Comparison of ENCODE assay signal across 18 cellular contexts in genomic region chr13:109862627-109863026, GRCh38.
DNase-seq lines count a peak whose midpoint lies in the region; ATAC-seq and TF ChIP-seq lines count a peak whose summit lies in the region.
"Had no signal": no experiment of that assay in that cellular context is flagged by ENCODE, and none has a peak within 500 bp of the region (broad histone marks: within the 10 kb centered on the region; RNA-seq: fewer than 3 reads in every experiment).

No MANE protein-coding gene starts in this region.

- no peaks in the 10 kb centered on the region for H3K9me3 ChIP-seq in IMR-90 (ENCODE audit: control insufficient read depth, insufficient read depth, low read length)
- no peaks in the 10 kb centered on the region for H3K9me3 ChIP-seq in body of pancreas
- H3K9me3 ChIP-seq: adrenal gland, gastrocnemius medialis, prostate gland, thoracic aorta had no signal

- no peaks in the 10 kb centered on the region for H4K20me1 ChIP-seq in IMR-90 (ENCODE audit: insufficient read depth, low read length)

- no peak overlapping the region for H3K14ac ChIP-seq in IMR-90 (replicated peaks; ENCODE audit: low read depth, low read length)

- no peak for DNase-seq in Calu3
- peak; percentile 80 for DNase-seq in IMR-90
- DNase-seq in amniotic epithelial cell (ENCODE audit: low read depth) = peak; percentile 89
- peak; percentile 86 for DNase-seq in iris pigment epithelial cell (ENCODE audit: low read depth)
- no peak for DNase-seq in stimulated activated CD8-positive, alpha-beta memory T cell treated with anti-CD3 and anti-CD28 coated beads, Interleukin-4, amount 100 ng/mL, for 48 hours
- no peak for DNase-seq in AG08395 (ENCODE audit: low spot score)
- no peak for DNase-seq in body of pancreas
- DNase-seq: activated CD4-positive, alpha-beta T cell treated with anti-CD3 and anti-CD28 coated beads, Interleukin-2, amount 10 ng/mL, durations not matched to agents 7 days and 5 days; activated T-cell treated with anti-CD3 and anti-CD28 coated beads, Interleukin-2, amount 50 U/mL, for 24 hours; adrenal gland; dermis blood vessel endothelial cell; gastrocnemius medialis; NCI-H1048; T-helper 17 cell had no signal

- H3K23ac ChIP-seq in IMR-90 (ENCODE audit: low read depth, low read length) = no peak overlapping the region

- H3K9me1 ChIP-seq in IMR-90 (ENCODE audit: insufficient read depth, low read length) = no peaks in the 10 kb centered on the region

- no peak for TF ChIP-seq CTCF in Calu3 (IDR thresholded peaks at IDR 0.05; ENCODE audit: unreplicated experiment)
- no peak for TF ChIP-seq CTCF in IMR-90 (conservative IDR thresholded peaks at IDR 0.05; ENCODE audit: low read depth, low read length)
- no peak for TF ChIP-seq CTCF in body of pancreas (IDR thresholded peaks at IDR 0.05)

- no peak overlapping the region for H2BK15ac ChIP-seq in IMR-90 (ENCODE audit: low read depth, low read length)

- no CpG with 5 or more reads among the region's 2 CpGs for WGBS in IMR-90 (ENCODE audit: extremely low coverage in 2 of 2, insufficient read length in 1 of 2), 2 experiments
- whole genome bisulfite sequencing in body of pancreas, 2 donors = 46 to 51% methylated on average over 2 of the region's 2 CpGs

- no peak overlapping the region for H2BK20ac ChIP-seq in IMR-90 (ENCODE audit: low read depth, low read length)

- POLR2A ChIA-PET in IMR-90 (lab: Charles Lee; ENCODE audit: unreplicated experiment) = no interaction called here

- no peak overlapping the region for H4K91ac ChIP-seq in IMR-90 (ENCODE audit: insufficient read depth, low read depth, low read length)

- H2BK120ac ChIP-seq in IMR-90 (ENCODE audit: low read depth, low read length) = no peak overlapping the region

- in situ Hi-C loops in IMR-90 (cut with MboI; ENCODE audit: low sequenced_read_pairs) = no loop called here

- H3K27ac ChIP-seq in IMR-90 (ENCODE audit: insufficient read depth, low read length) = no peak overlapping the region
- H3K27ac ChIP-seq in body of pancreas = no peak overlapping the region
- H3K27ac ChIP-seq: gastrocnemius medialis, prostate gland, thoracic aorta had no signal

- ATAC-seq in IMR-90 (ENCODE audit: low read depth) (peak; percentile 95), HG02623 (IDR thresholded peaks at IDR 0.05; ENCODE audit: unreplicated experiment) (no peak), body of pancreas (no peak)
- ATAC-seq: gastrocnemius medialis, Panc1, T-helper 17 cell had no signal

- no peaks in the 10 kb centered on the region for H3K9me3 Mint-ChIP-seq in Calu3 (ENCODE audit: low read depth, unreplicated experiment)
- H3K9me3 Mint-ChIP-seq: activated CD4-positive, alpha-beta T cell treated with anti-CD3 and anti-CD28 coated beads, Interleukin-2, amount 10 ng/mL, durations not matched to agents 7 days and 5 days; activated T-cell treated with anti-CD3 and anti-CD28 coated beads, Interleukin-2, amount 50 U/mL, for 24 hours had no signal

- H3K4ac ChIP-seq in IMR-90 (ENCODE audit: low read depth, low read length) = no peak overlapping the region

- peaks cover 27% of the 10 kb centered on the region for H3K4me1 Mint-ChIP-seq in Calu3 (ENCODE audit: low read depth, unreplicated experiment)
- H3K4me1 Mint-ChIP-seq: activated CD4-positive, alpha-beta T cell treated with anti-CD3 and anti-CD28 coated beads, Interleukin-2, amount 10 ng/mL, durations not matched to agents 7 days and 5 days; T-helper 17 cell had no signal

- H4K8ac ChIP-seq in IMR-90 (ENCODE audit: low read depth in 2 of 2, low read length in 2 of 2) = no peak overlapping the region

- H2AK5ac ChIP-seq in IMR-90 (ENCODE audit: low read depth, low read length) = no peak overlapping the region

- no TSS peak for BruUV-seq in Calu3 (replicated peaks; lab: Mats Ljungman, UMichigan)
- no TSS peak for BruUV-seq in IMR-90 (replicated peaks; lab: Mats Ljungman, UMichigan)

- TF ChIP-seq POLR2A in IMR-90 (IDR thresholded peaks at IDR 0.05; ENCODE audit: low read depth, low read length) = no peak
- no peak for TF ChIP-seq POLR2A in body of pancreas (IDR thresholded peaks at IDR 0.05)

- CTCF ChIA-PET in Calu3 (lab: Charles Lee) = interaction anchor here (0.5 kb wide), 1 partner anchor 183 kb away, joined by 4 read pairs; no protein-coding TSS in a partner anchor
- CTCF ChIA-PET in IMR-90 (lab: Yijun Ruan, JAX) = interaction anchor here (0.6 to 0.8 kb wide), 2 partner anchors 11 to 1062 kb away, joined by 3 read pairs; no protein-coding TSS in a partner anchor

- peak overlapping the region; percentile 10; the same call in 1 of the 2 replicates for H3K4me2 ChIP-seq in IMR-90 (ENCODE audit: low read depth, low read length)

- no peak overlapping the region for H4K5ac ChIP-seq in IMR-90 (ENCODE audit: low read depth, low read length)

- H3K4me1 ChIP-seq in IMR-90 (ENCODE audit: control insufficient read depth, insufficient read depth, low read length) (peaks cover 8% of the 10 kb centered on the region), body of pancreas (peaks cover 2% of the 10 kb centered on the region)
- H3K4me1 ChIP-seq: prostate gland had no signal

- H3K27me3 Mint-ChIP-seq in Calu3 (ENCODE audit: unreplicated experiment) = no peaks in the 10 kb centered on the region

- no peak overlapping the region for H3K9ac ChIP-seq in IMR-90 (ENCODE audit: low read depth, low read length)

- H3K36me3 ChIP-seq in IMR-90 (ENCODE audit: control insufficient read depth, insufficient read depth, low read length) (no peaks in the 10 kb centered on the region), body of pancreas (replicated peaks in 1 of 2; ENCODE audit: insufficient read depth in 1 of 2, low read depth in 2 of 2) (no peaks in the 10 kb centered on the region)
- H3K36me3 ChIP-seq: adrenal gland, gastrocnemius medialis, prostate gland, thoracic aorta had no signal

- no peak overlapping the region for H3K18ac ChIP-seq in IMR-90 (ENCODE audit: low read depth, low read length)

- H3K56ac ChIP-seq in IMR-90 (ENCODE audit: extremely low read depth, insufficient read depth, low read length) = no peak overlapping the region

- no peak overlapping the region for H2AFZ ChIP-seq in IMR-90 (replicated peaks; ENCODE audit: low read length, poor library complexity)

- no peak for TF ChIP-seq RAD21 in IMR-90 (IDR thresholded peaks at IDR 0.05; ENCODE audit: low read length)

- no peaks in the 10 kb centered on the region for H3K36me3 Mint-ChIP-seq in Calu3 (ENCODE audit: insufficient read depth, unreplicated experiment)

- H3K4me3 ChIP-seq in IMR-90 (ENCODE audit: insufficient read depth, low read depth, low read length) (no peak overlapping the region), body of pancreas (no peak overlapping the region)
- H3K4me3 ChIP-seq: adrenal gland, gastrocnemius medialis, prostate gland, thoracic aorta had no signal

- H2AK9ac ChIP-seq in IMR-90 (replicated peaks; ENCODE audit: low read depth, low read length, poor library complexity) = no peak overlapping the region

- peak overlapping the region; percentile 12 for H3K4me3 Mint-ChIP-seq in Calu3 (ENCODE audit: low read depth, unreplicated experiment)
- H3K4me3 Mint-ChIP-seq: activated CD4-positive, alpha-beta T cell treated with anti-CD3 and anti-CD28 coated beads, Interleukin-2, amount 10 ng/mL, durations not matched to agents 7 days and 5 days; activated T-cell treated with anti-CD3 and anti-CD28 coated beads, Interleukin-2, amount 50 U/mL, for 24 hours; T-helper 17 cell had no signal

- H2BK5ac ChIP-seq in IMR-90 (ENCODE audit: low read depth, low read length, poor library complexity, severe bottlenecking) = no peak overlapping the region

- intact Hi-C loops in Calu3 (cut with micrococcal nuclease; ENCODE audit: unreplicated experiment) (loop anchor here (10.0 kb wide), 1 partner anchor 68 kb away; no protein-coding TSS in a partner anchor), IMR-90 (cut with micrococcal nuclease) (no loop called here), body of pancreas (cut with DNase I) (no loop called here)

- H3K79me1 ChIP-seq in IMR-90 (ENCODE audit: low read depth in 1 of 2, low read length in 2 of 2) = no peaks in the 10 kb centered on the region

- H3K27me3 ChIP-seq in IMR-90 (ENCODE audit: control insufficient read depth, insufficient read depth, low read length) = no peaks in the 10 kb centered on the region
- H3K27me3 ChIP-seq in body of pancreas = no peaks in the 10 kb centered on the region
- H3K27me3 ChIP-seq: adrenal gland, gastrocnemius medialis had no signal

- dilution Hi-C loops in IMR-90 (cut with HindIII; ENCODE audit: low sequenced_read_pairs, unreplicated experiment) = no loop called here

- peak overlapping the region; percentile 54 for H3K27ac Mint-ChIP-seq in Calu3 (ENCODE audit: unreplicated experiment)
- H3K27ac Mint-ChIP-seq: activated CD4-positive, alpha-beta T cell treated with anti-CD3 and anti-CD28 coated beads, Interleukin-2, amount 10 ng/mL, durations not matched to agents 7 days and 5 days; activated T-cell treated with anti-CD3 and anti-CD28 coated beads, Interleukin-2, amount 50 U/mL, for 24 hours; T-helper 17 cell had no signal

TF ChIP-seq in IMR-90, 13 proteins besides CTCF, POLR2A, EP300 and RAD21:
- no peak for TF ChIP-seq MXI1 (IDR thresholded peaks at IDR 0.05; ENCODE audit: borderline replicate concordance, low read depth, low read length)

Comparison
In these comparisons a context has a peak if more than half of its experiments do, and no peak if none do; other contexts are left out.
1. DNase-seq: peak in IMR-90 (single experiment), amniotic epithelial cell (single experiment) and iris pigment epithelial cell (single experiment); none in Calu3 (single experiment), stimulated activated CD8-positive, alpha-beta memory T cell treated with anti-CD3 and anti-CD28 coated beads, Interleukin-4, amount 100 ng/mL, for 48 hours (single experiment), AG08395 (single experiment) and body of pancreas (0 of 4).